ENCODE assay signal across 11 cellular contexts in the genomic region with DNA sequence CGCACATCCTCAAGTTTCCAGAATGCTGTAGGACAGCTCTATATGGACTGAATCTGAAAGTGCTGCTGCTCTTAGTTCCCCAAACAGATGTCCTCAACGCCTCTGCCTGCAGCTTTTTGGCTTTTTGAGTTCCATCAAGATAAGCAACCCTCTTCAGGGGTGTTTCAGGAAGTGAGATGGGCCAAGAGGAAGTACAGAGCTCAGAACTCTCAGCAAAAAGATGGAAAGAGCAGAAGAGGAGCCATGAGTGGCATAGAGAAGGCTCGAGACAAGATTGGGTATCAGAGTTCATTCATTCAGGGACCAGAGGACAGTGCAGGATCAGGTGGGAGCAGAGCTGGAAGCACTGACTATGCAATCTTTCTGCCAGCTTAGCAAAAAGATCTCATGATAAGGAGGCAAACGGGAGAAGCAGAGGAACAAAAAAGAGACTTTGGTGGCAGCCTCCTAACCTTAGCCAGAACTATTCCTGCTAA. TPM values are rescaled to one million over a fixed set of nuclear protein-coding genes. Genes with fewer than 3 reads are reported as not detected.
A peak's percentile ranks its signal among the peaks of the same experiment; 100 is the strongest.
DNase-seq lines count a peak whose midpoint lies in the region; FAIRE-seq and TF ChIP-seq lines count a peak whose summit lies in the region.
"Had no signal": no experiment of that assay in that cellular context is flagged by ENCODE, and none has a peak within 500 bp of the region (broad histone marks: within the 10 kb centered on the region; RNA-seq: fewer than 3 reads in every experiment).

A gene (minus strand): TSS at position 49 of the 476 bp plus-strand sequence. CDS start 279 bp downstream, outside the sequence.
A gene (minus strand): TSS at position 49 of the 476 bp plus-strand sequence. CDS start 279 bp downstream, outside the sequence.

- peak within 1 kb of the TSS in 48 of 59 donors; percentile 0 to 53 (median 32) for H3K4me3 ChIP-seq in dorsolateral prefrontal cortex
- peak within 1 kb of the TSS in 2 of 8 donors; percentile 10 to 42 for H3K4me3 ChIP-seq in spleen
- no peak within 1 kb of the TSS for H3K4me3 ChIP-seq in mammary epithelial cell (replicated peaks in 1 of 3; ENCODE audit: insufficient read depth in 1 of 3, low read depth in 2 of 3, low read length in 3 of 3)

- H3K9ac ChIP-seq in mammary epithelial cell (ENCODE audit: insufficient read depth, low read length): no peak within 1 kb of the TSS

- no peaks in the 10 kb centered on the region for H4K20me1 ChIP-seq in mammary epithelial cell (ENCODE audit: insufficient read depth, low read length)

- TF ChIP-seq POLR2A in spleen (IDR thresholded peaks at IDR 0.05): no peak

- H3K9me3 ChIP-seq in spleen: no peaks in the 10 kb centered on the region
- no peaks in the 10 kb centered on the region for H3K9me3 ChIP-seq in mammary epithelial cell (replicated peaks; ENCODE audit: insufficient read depth, low read length)

- no peak within 1 kb of the TSS for H2AFZ ChIP-seq in mammary epithelial cell (ENCODE audit: low read depth, low read length)

- H3K79me2 ChIP-seq in mammary epithelial cell (ENCODE audit: insufficient read depth, low read length): no peaks in the 10 kb centered on the region

- no peak for TF ChIP-seq CTCF in dorsolateral prefrontal cortex (IDR thresholded peaks at IDR 0.05 in 54 of 56, conservative IDR thresholded peaks at IDR 0.05 in 2 of 56; ENCODE audit: low read depth in 1 of 56, partially characterized antibody in 56 of 56)
- no peak for TF ChIP-seq CTCF in spleen (IDR thresholded peaks at IDR 0.05 in 8 of 11, conservative IDR thresholded peaks at IDR 0.05 in 3 of 11)
- no peak for TF ChIP-seq CTCF in mammary epithelial cell (conservative IDR thresholded peaks at IDR 0.05 in 1 of 2, IDR thresholded peaks at IDR 0.05 in 1 of 2; ENCODE audit: extremely low read depth in 1 of 2, insufficient read depth in 1 of 2, low read depth in 1 of 2, low read length in 2 of 2)

- dilution Hi-C loops in mammary epithelial cell (cut with HindIII; ENCODE audit: low sequenced_read_pairs): loop anchor here (5.0 kb wide), 1 partner anchor 34 kb away; no protein-coding TSS in a partner anchor

- H3K4me1 ChIP-seq in spleen: peaks cover 38 to 73% (median 59%) of the 10 kb centered on the region in 6 donors
- H3K4me1 ChIP-seq in mammary epithelial cell (ENCODE audit: insufficient read depth, low read length): peaks cover 15% of the 10 kb centered on the region

- FAIRE-seq in GM18507 (lab: Jason Lieb, UNC): peak; percentile 50

- no TSS peak for BruUV-seq in mammary epithelial cell (replicated peaks; lab: Mats Ljungman, UMichigan)

- 16 to 30% (median 22%) methylated on average over 4 of the region's 4 CpGs for WGBS in spleen, 5 donors
- 63% methylated on average over 4 of the region's 4 CpGs for WGBS in mammary epithelial cell (ENCODE audit: low coverage, missing lambda C conversion rate)

- CTCF ChIA-PET in mammary epithelial cell (lab: Charles Lee; ENCODE audit: low non-redundant PET): no interaction called here

- H3K27me3 ChIP-seq in dorsolateral prefrontal cortex: no peaks in the 10 kb centered on the region
- H3K27me3 ChIP-seq in spleen (replicated peaks in 1 of 7): no peaks in the 10 kb centered on the region
- no peaks in the 10 kb centered on the region for H3K27me3 ChIP-seq in mammary epithelial cell (ENCODE audit: insufficient read depth, low read length)

- DNase-seq in GM18507 (ENCODE audit: extremely low spot score, insufficient read length, low read depth): no peak
- peak; percentile 95 for DNase-seq in NOMO-1 treated with DMSO at 0.1 percent for 48 hours (lab: John Stamatoyannopoulos, UW; ENCODE audit: unreplicated experiment)
- no peak for DNase-seq in dorsolateral prefrontal cortex
- no peak for DNase-seq in spleen
- no peak for DNase-seq in DMS153 (lab: John Stamatoyannopoulos, UW)
- DNase-seq in 8988T: no peak
- DNase-seq in mammary epithelial cell: no peak
- DNase-seq: H9 had no signal

- no peak within 1 kb of the TSS for H3K4me2 ChIP-seq in mammary epithelial cell (ENCODE audit: insufficient read depth, low read depth, low read length)

- no peaks in the 10 kb centered on the region for H3K36me3 ChIP-seq in spleen
- H3K36me3 ChIP-seq in mammary epithelial cell (ENCODE audit: insufficient read depth, low read length): no peaks in the 10 kb centered on the region

- in situ Hi-C loops in mammary epithelial cell (cut with MboI; ENCODE audit: low sequenced_read_pairs in 2 of 2): loop anchor here in 1 of 2 donors (10.0 kb wide), 1 partner anchor 261 kb away; no protein-coding TSS in a partner anchor

- H3K27ac ChIP-seq in dorsolateral prefrontal cortex: peak within 1 kb of the TSS in 47 of 59 donors; percentile 2 to 97 (median 56)
- peak within 1 kb of the TSS; percentile 35 to 99 (median 92) for H3K27ac ChIP-seq in spleen
- H3K27ac ChIP-seq in mammary epithelial cell (ENCODE audit: insufficient read depth, low read depth, low read length): no peak within 1 kb of the TSS
- H3K27ac ChIP-seq: VCaP had no signal

- intact Hi-C loops in dorsolateral prefrontal cortex (cut with DNase I) (no loop called here), spleen (cut with DNase I; ENCODE audit: low total_unique reads) (loop anchor here (10.0 kb wide), 1 partner anchor 251 kb away; a partner anchor contains a TSS), mammary epithelial cell (cut with micrococcal nuclease) (no loop called here)

RNA-seq across cellular contexts. Expression of the first gene that starts in this region (rescaled TPM):
- 10 to 100 TPM in 39 of 120 experiments, 1 to 10 TPM in 80, under 1 TPM in 1; 0.57 to 20.1 (median 8.2) TPM for total RNA-seq in dorsolateral prefrontal cortex
- 10 to 100 TPM in 1 of 7 donors, 1 to 10 TPM in 4, under 1 TPM in 2; 0.37 to 11.2 (median 7.7) TPM for total RNA-seq in spleen
- polyA plus RNA-seq in spleen: 1 to 10 TPM; 2.5 to 4.9 (median 3.4) TPM
- not detected for total RNA-seq in mammary epithelial cell
- not detected for polyA plus RNA-seq in mammary epithelial cell
- not detected for polyA minus RNA-seq in mammary epithelial cell
- total RNA-seq: fibroblast of villous mesenchyme, H9, mononuclear cell had no signal

RNA-seq across cellular contexts. Expression of the second gene that starts in this region (rescaled TPM):
- total RNA-seq in dorsolateral prefrontal cortex (10 to 100 TPM in 97 of 120 experiments, 1 to 10 TPM in 23; 4.3 to 47.2 (median 14.8) TPM), spleen (10 to 100 TPM in 4 of 7 donors, 1 to 10 TPM in 3; 1.6 to 33.4 (median 11.9) TPM), mammary epithelial cell (not detected)
- polyA plus RNA-seq in spleen (10 to 100 TPM in 1 of 3 donors, 1 to 10 TPM in 2; 5.6 to 32.7 (median 6.2) TPM), mammary epithelial cell (not detected)
- not detected for polyA minus RNA-seq in mammary epithelial cell
- total RNA-seq: H9, mononuclear cell had no signal

Comparison
In these comparisons a context has a peak if more than half of its experiments do, and no peak if none do; other contexts are left out.
1. H3K4me3 ChIP-seq: peak in dorsolateral prefrontal cortex (48 of 59); none in mammary epithelial cell (0 of 3).